In genomic region chr2:28334527-28334891, GRCh38 we compare ENCODE assay signal across 19 cellular contexts. TPM values are rescaled to one million over a fixed set of nuclear protein-coding genes. Genes with fewer than 3 reads are reported as not detected.
A peak's percentile ranks its signal among the peaks of the same experiment; 100 is the strongest.
DNase-seq lines count a peak whose midpoint lies in the region; ATAC-seq, FAIRE-seq and TF ChIP-seq lines count a peak whose summit lies in the region.
"Had no signal": no experiment of that assay in that cellular context is flagged by ENCODE, and none has a peak within 500 bp of the region (broad histone marks: within the 10 kb centered on the region; RNA-seq: fewer than 3 reads in every experiment).

No MANE protein-coding gene starts in this region.

- 66% methylated on average over 8 of the region's 8 CpGs for WGBS in right cardiac atrium

- peak; percentile 75 for DNase-seq in DMS 273 treated with DMSO at 0.1 percent for 48 hours (lab: John Stamatoyannopoulos, UW)
- DNase-seq in ascending aorta (ENCODE audit: low spot score in 2 of 2) = no peak
- peak in 1 of 3 donors; percentile 59 for DNase-seq in right cardiac atrium
- peak; percentile 56 for DNase-seq in sciatic nerve (ENCODE audit: low spot score)
- no peak for DNase-seq in HuH-7 (ENCODE audit: low spot score)
- no peak for DNase-seq in breast epithelium (ENCODE audit: low spot score in 2 of 2)
- no peak for DNase-seq in RCC 7860 (ENCODE audit: low spot score)
- DNase-seq: activated CD8-positive, alpha-beta T cell treated with anti-CD3 and anti-CD28 coated beads for 36 hours; activated naive CD4-positive, alpha-beta T cell treated with anti-CD3 and anti-CD28 coated beads, Interleukin-2, amount 50 U/mL, for 16 hours; activated T-cell treated with anti-CD3 and anti-CD28 coated beads, Interleukin-2, amount 50 U/mL, for 24 hours; left colon; RPMI8226; stimulated activated CD4-positive, alpha-beta T cell treated with anti-CD3 and anti-CD28 coated beads, Interleukin-4, amount 100 ng/mL, for 1 hour; T-cell had no signal

- H3K27ac ChIP-seq in ascending aorta = peak overlapping the region; percentile 66 to 75
- H3K27ac ChIP-seq in right cardiac atrium (ENCODE audit: low read length) = peak overlapping the region; percentile 99
- no peak overlapping the region for H3K27ac ChIP-seq in breast epithelium

- H3K4me3 ChIP-seq in ascending aorta (no peak overlapping the region), right cardiac atrium (ENCODE audit: low read length) (no peak overlapping the region), breast epithelium (no peak overlapping the region)
- H3K4me3 ChIP-seq: GM12878, skin epidermis had no signal

- ATAC-seq in right cardiac atrium (peak; percentile 54 to 58), sciatic nerve (no peak), HG03135 (IDR thresholded peaks at IDR 0.05; ENCODE audit: unreplicated experiment) (no peak)
- ATAC-seq: activated CD8-positive, alpha-beta T cell treated with anti-CD3 and anti-CD28 coated beads for 36 hours; GM12878; HCT116; left colon; T-cell had no signal

- TF ChIP-seq CTCF in ascending aorta (IDR thresholded peaks at IDR 0.05) (no peak), breast epithelium (IDR thresholded peaks at IDR 0.05) (no peak)

- intact Hi-C loops in ascending aorta (cut with DNase I) (no loop called here), right cardiac atrium (cut with DNase I) (no loop called here), sciatic nerve (cut with DNase I) (no loop called here), breast epithelium (cut with DNase I; ENCODE audit: low total_unique reads) (no loop called here)

- no peak for TF ChIP-seq POLR2A in breast epithelium (IDR thresholded peaks at IDR 0.05)

- H3K9me3 ChIP-seq in ascending aorta (no peaks in the 10 kb centered on the region), right cardiac atrium (ENCODE audit: control insufficient read depth, low read length) (no peaks in the 10 kb centered on the region), breast epithelium (no peaks in the 10 kb centered on the region)

- FAIRE-seq in RCC 7860 (lab: Jason Lieb, UNC) = no peak
- FAIRE-seq: endothelial cell of umbilical vein, GM12878 had no signal

- H3K27me3 ChIP-seq in ascending aorta (no peaks in the 10 kb centered on the region), right cardiac atrium (ENCODE audit: control insufficient read depth, insufficient read depth) (no peaks in the 10 kb centered on the region), breast epithelium (no peaks in the 10 kb centered on the region)

- H3K4me1 ChIP-seq in ascending aorta = peaks cover 5 to 34% of the 10 kb centered on the region in 2 donors
- peaks cover 25% of the 10 kb centered on the region for H3K4me1 ChIP-seq in right cardiac atrium (ENCODE audit: control insufficient read depth, insufficient read depth, low read length)
- H3K4me1 ChIP-seq in breast epithelium = peaks cover 0 to 5% of the 10 kb centered on the region in 2 donors

- H3K36me3 ChIP-seq in ascending aorta (no peaks in the 10 kb centered on the region), breast epithelium (no peaks in the 10 kb centered on the region)

RNA-seq across cellular contexts. Expression of gene FOSL2, which starts 58.1 kb away (rescaled TPM):
- total RNA-seq in ascending aorta = 185 TPM
- 100 to 1,000 TPM in 1 of 4 donors, 10 to 100 TPM in 3; 38.9 to 128 (median 56.6) TPM for total RNA-seq in right cardiac atrium
- 46.4 TPM for polyA plus RNA-seq in right cardiac atrium
- total RNA-seq in sciatic nerve = 230 TPM
- 100 to 1,000 TPM; 106 to 116 (median 116) TPM for total RNA-seq in breast epithelium

Comparison
In these comparisons a context has a peak if more than half of its experiments do, and no peak if none do; other contexts are left out.
1. DNase-seq: peak in DMS 273 treated with DMSO at 0.1 percent for 48 hours (single experiment) and sciatic nerve (single experiment); none in ascending aorta (0 of 2), HuH-7 (single experiment), breast epithelium (0 of 2) and RCC 7860 (single experiment).
2. H3K27ac ChIP-seq: peak in ascending aorta (2 of 2) and right cardiac atrium (single experiment); none in breast epithelium (0 of 2).
3. ATAC-seq: peak in right cardiac atrium (2 of 2); none in sciatic nerve (single experiment) and HG03135 (single experiment).